Comparison of ENCODE assay signal across 8 cellular contexts in genomic region chr7:92810242-92810611, GRCh38.
DNase-seq lines count a peak whose midpoint lies in the region; ATAC-seq and TF ChIP-seq lines count a peak whose summit lies in the region.

No MANE protein-coding gene starts in this region.

- peak overlapping the region; percentile 98 for H3K27ac ChIP-seq in KOPT-K1 (ENCODE audit: low read depth, low read length, poor library complexity, severe bottlenecking)
- H3K27ac ChIP-seq in brain microvascular endothelial cell: peak overlapping the region; percentile 95

- H3K27me3 ChIP-seq in brain microvascular endothelial cell (replicated peaks): no peaks in the 10 kb centered on the region

- TF ChIP-seq CTCF in GM10248 (IDR thresholded peaks at IDR 0.05; ENCODE audit: control extremely low read depth, extremely low read depth, low read depth, missing control alignments) (no peak), brain microvascular endothelial cell (IDR thresholded peaks at IDR 0.05; ENCODE audit: low read depth, low read length, missing control alignments) (no peak)

- CTCF ChIA-PET in GM10248 (lab: Yijun Ruan, JAX): interaction anchor here (0.7 to 1.8 kb wide), 5 partner anchors 9 to 190 kb away, joined by 3 to 6 read pairs (median 5); no protein-coding TSS in a partner anchor

- peak; percentile 21 for ATAC-seq in GM21786 (IDR thresholded peaks at IDR 0.05; ENCODE audit: unreplicated experiment)
- peak; percentile 59 to 68 for ATAC-seq in stimulated activated naive B cell treated with anti-CD40 and anti-IgM and Interleukin-4, amounts not matched to agents 10 μg/mL and 1 μg/mL and 100 μg/mL, for 72 hours (replicated peaks)

- H3K9me3 Mint-ChIP-seq in stimulated activated naive B cell treated with anti-CD40 and anti-IgM and Interleukin-4, amounts not matched to agents 10 μg/mL and 1 μg/mL and 100 μg/mL, for 72 hours: no peaks in the 10 kb centered on the region

- in situ Hi-C loops in brain microvascular endothelial cell (cut with HindIII; ENCODE audit: low pct_ligation_motif_present, low sequenced_read_pairs): no loop called here

- H3K4me3 Mint-ChIP-seq in stimulated activated naive B cell treated with anti-CD40 and anti-IgM and Interleukin-4, amounts not matched to agents 10 μg/mL and 1 μg/mL and 100 μg/mL, for 72 hours: peak overlapping the region; percentile 11 to 77

- no peak overlapping the region for H3K4me3 ChIP-seq in brain microvascular endothelial cell (ENCODE audit: low read depth, low read length)

- H3K4me1 Mint-ChIP-seq in stimulated activated naive B cell treated with anti-CD40 and anti-IgM and Interleukin-4, amounts not matched to agents 10 μg/mL and 1 μg/mL and 100 μg/mL, for 72 hours: peaks cover 17 to 58% of the 10 kb centered on the region in 2 donors

- no peaks in the 10 kb centered on the region for H3K9me3 ChIP-seq in KOPT-K1 (ENCODE audit: insufficient read depth, low read length, poor library complexity, severe bottlenecking)

- POLR2A ChIA-PET in GM10248 (lab: Yijun Ruan, JAX): no interaction called here

- peak; percentile 13 for DNase-seq in GM10248 (ENCODE audit: extremely low spot score)
- DNase-seq in brain microvascular endothelial cell: peak; percentile 59
- DNase-seq in stimulated activated naive B cell treated with anti-CD40 and anti-IgM and Interleukin-4, amounts not matched to agents 10 μg/mL and 1 μg/mL and 100 μg/mL, for 72 hours: no peak
- no peak for DNase-seq in stimulated activated CD8-positive, alpha-beta memory T cell treated with anti-CD3 and anti-CD28 coated beads, Interleukin-4, amount 100 ng/mL, for 48 hours
- DNase-seq in HCEC 1CT: no peak
- no peak for DNase-seq in NCI-H2107 (lab: John Stamatoyannopoulos, UW)

- H3K36me3 Mint-ChIP-seq in stimulated activated naive B cell treated with anti-CD40 and anti-IgM and Interleukin-4, amounts not matched to agents 10 μg/mL and 1 μg/mL and 100 μg/mL, for 72 hours: peaks cover 5 to 6% of the 10 kb centered on the region in 2 donors

- no peaks in the 10 kb centered on the region for H3K27me3 Mint-ChIP-seq in stimulated activated naive B cell treated with anti-CD40 and anti-IgM and Interleukin-4, amounts not matched to agents 10 μg/mL and 1 μg/mL and 100 μg/mL, for 72 hours

- peak overlapping the region; percentile 94 for H3K27ac Mint-ChIP-seq in stimulated activated naive B cell treated with anti-CD40 and anti-IgM and Interleukin-4, amounts not matched to agents 10 μg/mL and 1 μg/mL and 100 μg/mL, for 72 hours

- peaks cover 77% of the 10 kb centered on the region for H3K36me3 ChIP-seq in KOPT-K1 (ENCODE audit: insufficient read depth, low read length)
- no peaks in the 10 kb centered on the region for H3K36me3 ChIP-seq in brain microvascular endothelial cell (replicated peaks)

Comparison
In these comparisons a context has a peak if more than half of its experiments do, and no peak if none do; other contexts are left out.
1. DNase-seq: peak in GM10248 (single experiment) and brain microvascular endothelial cell (single experiment); none in stimulated activated naive B cell treated with anti-CD40 and anti-IgM and Interleukin-4, amounts not matched to agents 10 μg/mL and 1 μg/mL and 100 μg/mL, for 72 hours (single experiment), stimulated activated CD8-positive, alpha-beta memory T cell treated with anti-CD3 and anti-CD28 coated beads, Interleukin-4, amount 100 ng/mL, for 48 hours (single experiment), HCEC 1CT (single experiment) and NCI-H2107 (single experiment).